In genomic region chr14:85412756-85413155, GRCh38 we compare ENCODE assay signal across 33 cellular contexts.
"Had no signal": no experiment of that assay in that cellular context is flagged by ENCODE, and none has a peak within 500 bp of the region (broad histone marks: within the 10 kb centered on the region; RNA-seq: fewer than 3 reads in every experiment).

No MANE protein-coding gene starts in this region.

- H3K36me3 ChIP-seq: adrenal gland, brain microvascular endothelial cell, breast epithelium had no signal

- H3K4me3 ChIP-seq: adrenal gland, body of pancreas, breast epithelium had no signal

- H3K27ac ChIP-seq: adrenal gland, body of pancreas, brain microvascular endothelial cell, breast epithelium, VCaP had no signal

- FAIRE-seq: astrocyte, TTC549 had no signal

- DNase-seq: activated B cell treated with CpG ODN at 0.5 μM for 24 hours; activated CD4-positive, alpha-beta memory T cell treated with anti-CD3 and anti-CD28 coated beads for 36 hours; activated CD4-positive, alpha-beta T cell treated with anti-CD3 and anti-CD28 coated beads for 4 hours; activated CD4-positive, alpha-beta T cell treated with anti-CD3 and anti-CD28 coated beads, Interleukin-2, amount 10 ng/mL, durations not matched to agents 24 days and 14 days; activated CD4-positive, alpha-beta T cell treated with anti-CD3 and anti-CD28 coated beads, Interleukin-2, amount 50 U/mL, for 1 hour; activated CD4-positive, alpha-beta T cell treated with anti-CD3 and anti-CD28 coated beads, Interleukin-2, amount 50 U/mL, for 4 hours; activated CD4-positive, CD25-positive, alpha-beta regulatory T cell treated with anti-CD3 and anti-CD28 coated beads, Interleukin-2, amount 50 U/mL, for 72 hours; activated CD8-positive, alpha-beta memory T cell treated with anti-CD3 and anti-CD28 coated beads, Interleukin-2, amount 50 U/mL, for 4 hours; activated CD8-positive, alpha-beta T cell treated with anti-CD3 and anti-CD28 coated beads for 36 hours; activated effector memory CD4-positive, alpha-beta T cell treated with anti-CD3 and anti-CD28 coated beads, Interleukin-2, amount 50 U/mL, for 16 hours; activated gamma-delta T cell treated with Interleukin-2 at 50 U/mL for 16 hours; activated naive CD4-positive, alpha-beta T cell; activated naive CD4-positive, alpha-beta T cell treated with anti-CD3 and anti-CD28 coated beads for 36 hours; activated naive CD4-positive, alpha-beta T cell treated with anti-CD3 and anti-CD28 coated beads, Interleukin-2, amount 50 U/mL, for 16 hours; activated naive CD8-positive, alpha-beta T cell treated with anti-CD3 and anti-CD28 coated beads for 36 hours; activated T-cell treated with anti-CD3 and anti-CD28 coated beads for 4 hours; activated T-cell treated with anti-CD3 and anti-CD28 coated beads, Interleukin-2, amount 50 U/mL, for 1 hour; activated T-cell treated with anti-CD3 and anti-CD28 coated beads, Interleukin-2, amount 50 U/mL, for 4 hours; activated T-cell treated with anti-CD3 and anti-CD28 coated beads, Interleukin-2, amount 50 U/mL, for 72 hours; adrenal gland; amniotic stem cell; aorta; body of pancreas; brain microvascular endothelial cell; central memory CD4-positive, alpha-beta T cell; T-helper 2 cell; T-helper 9 cell had no signal

- H3K27me3 ChIP-seq: adrenal gland, body of pancreas, brain microvascular endothelial cell, breast epithelium had no signal

- ATAC-seq: activated CD8-positive, alpha-beta T cell treated with anti-CD3 and anti-CD28 coated beads for 36 hours; activated naive CD4-positive, alpha-beta T cell treated with anti-CD3 and anti-CD28 coated beads, Interleukin-2, amount 50 U/mL, for 72 hours; activated T-cell treated with anti-CD3 and anti-CD28 coated beads, Interleukin-2, amount 50 U/mL, for 4 hours; activated T-cell treated with anti-CD3 and anti-CD28 coated beads, Interleukin-2, amount 50 U/mL, for 72 hours; activated T-helper 17 cell treated with anti-CD3 and anti-CD28 coated beads, Interleukin-2, amount 50 U/mL, for 72 hours; body of pancreas had no signal

- H3K4me1 ChIP-seq: adrenal gland, breast epithelium had no signal

- H3K9me3 ChIP-seq: adrenal gland, body of pancreas, breast epithelium had no signal
